In the genomic region with DNA sequence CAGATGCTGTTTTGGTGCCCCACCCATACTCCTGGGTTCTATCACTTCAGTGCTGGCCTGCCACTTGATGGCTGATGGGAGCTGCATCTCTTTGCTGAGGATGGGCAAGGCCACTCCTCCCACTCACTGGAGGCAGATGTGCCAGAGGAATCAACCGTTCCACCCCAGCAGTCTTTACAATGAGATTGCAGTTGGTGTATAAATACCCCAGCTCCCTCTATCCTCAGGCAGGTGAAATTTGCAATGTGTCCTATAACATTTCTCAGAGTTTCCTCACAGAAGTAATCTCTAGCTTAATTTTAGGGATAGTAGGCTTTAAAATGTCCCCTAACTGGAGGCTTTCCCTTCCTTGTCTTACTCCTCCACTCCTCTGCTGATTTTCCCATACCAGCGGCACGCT, we compare ENCODE assay signal across 21 cellular contexts.
"Had no signal": no experiment of that assay in that cellular context is flagged by ENCODE, and none has a peak within 500 bp of the region (broad histone marks: within the 10 kb centered on the region; RNA-seq: fewer than 3 reads in every experiment).

No MANE protein-coding gene starts in this region.

- H3K36me3 ChIP-seq: colonic mucosa, esophagus muscularis mucosa, gastroesophageal sphincter, heart left ventricle, left ventricle myocardium inferior, lower lobe of right lung had no signal

- H3K4me3 ChIP-seq: colonic mucosa, dorsolateral prefrontal cortex, esophagus muscularis mucosa, gastroesophageal sphincter, heart left ventricle, hepatocyte, left ventricle myocardium inferior, lower lobe of right lung, mucosa of descending colon had no signal

- H3K4me1 ChIP-seq: colonic mucosa, foreskin keratinocyte, left ventricle myocardium inferior, lower lobe of right lung had no signal

- H3K4me2 ChIP-seq: hepatocyte had no signal

- DNase-seq: colonic mucosa; cortex of kidney; dorsolateral prefrontal cortex; effector CD4-positive, alpha-beta T cell; effector memory CD4-positive, alpha-beta T cell; foreskin keratinocyte; heart left ventricle; hypothalamus; immature natural killer cell; islet precursor cell; kidney; kidney glomerular epithelial cell; left colon; left ventricle myocardium inferior; lower lobe of right lung; mesenchymal stem cell; mucosa of descending colon; naive B cell had no signal

- H3K79me2 ChIP-seq: hepatocyte had no signal

- H3K9me3 ChIP-seq: colonic mucosa, esophagus muscularis mucosa, gastroesophageal sphincter, heart left ventricle, left ventricle myocardium inferior, lower lobe of right lung, mucosa of descending colon had no signal

- H2AFZ ChIP-seq: hepatocyte had no signal

- H3K27me3 ChIP-seq: colonic mucosa, dorsolateral prefrontal cortex, esophagus muscularis mucosa, foreskin keratinocyte, gastroesophageal sphincter, heart left ventricle, hepatocyte had no signal

- H3K27ac ChIP-seq: colonic mucosa, dorsolateral prefrontal cortex, esophagus muscularis mucosa, foreskin keratinocyte, gastroesophageal sphincter, heart left ventricle, hepatocyte, left ventricle myocardium inferior, lower lobe of right lung had no signal
